ENCODE assay signal across 19 cellular contexts in genomic region chr13:110467516-110467915, GRCh38.
"Had no signal": no experiment of that assay in that cellular context is flagged by ENCODE, and none has a peak within 500 bp of the region (broad histone marks: within the 10 kb centered on the region; RNA-seq: fewer than 3 reads in every experiment).

No MANE protein-coding gene starts in this region.

- H3K27me3 ChIP-seq: right atrium auricular region, testis, tibial artery had no signal

- H3K27ac ChIP-seq: neutrophil, prostate gland, right atrium auricular region, testis, tibial artery had no signal

- ATAC-seq: effector memory CD8-positive, alpha-beta T cell; left lobe of liver; naive thymus-derived CD8-positive, alpha-beta T cell; sciatic nerve; stimulated activated effector memory CD8-positive, alpha-beta T cell treated with anti-CD3 and anti-CD28 coated beads, Interleukin-12 subunit alpha, Interleukin-12 subunit beta, amount 100 ng/mL, for 72 hours; stimulated activated naive CD8-positive, alpha-beta T cell treated with anti-CD3 and anti-CD28 coated beads, Interleukin-15, Interleukin-2, amounts not matched to agents 100 U/mL and 50 U/mL, for 24 hours had no signal

- H3K27me3 Mint-ChIP-seq: type B pancreatic cell had no signal

- H3K4me1 ChIP-seq: prostate gland, testis, tibial artery had no signal

- H3K9me3 Mint-ChIP-seq: effector memory CD8-positive, alpha-beta T cell; naive thymus-derived CD8-positive, alpha-beta T cell; nephron progenitor cell; stimulated activated effector memory CD8-positive, alpha-beta T cell treated with anti-CD3 and anti-CD28 coated beads, Interleukin-12 subunit alpha, Interleukin-12 subunit beta, amount 100 ng/mL, for 72 hours; type B pancreatic cell had no signal

- H3K36me3 ChIP-seq: neutrophil had no signal

- H3K36me3 Mint-ChIP-seq: naive thymus-derived CD8-positive, alpha-beta T cell; stimulated activated effector memory CD8-positive, alpha-beta T cell treated with anti-CD3 and anti-CD28 coated beads, Interleukin-12 subunit alpha, Interleukin-12 subunit beta, amount 100 ng/mL, for 72 hours had no signal

- H3K27ac Mint-ChIP-seq: naive thymus-derived CD8-positive, alpha-beta T cell; nephron progenitor cell; stimulated activated effector memory CD8-positive, alpha-beta T cell treated with anti-CD3 and anti-CD28 coated beads, Interleukin-12 subunit alpha, Interleukin-12 subunit beta, amount 100 ng/mL, for 72 hours; type B pancreatic cell had no signal

- H3K4me3 Mint-ChIP-seq: effector memory CD8-positive, alpha-beta T cell; naive thymus-derived CD8-positive, alpha-beta T cell; nephron progenitor cell; stimulated activated effector memory CD8-positive, alpha-beta T cell treated with anti-CD3 and anti-CD28 coated beads, Interleukin-12 subunit alpha, Interleukin-12 subunit beta, amount 100 ng/mL, for 72 hours; type B pancreatic cell had no signal

- H3K4me3 ChIP-seq: prostate gland, right atrium auricular region, testis, tibial artery had no signal

- H3K9me3 ChIP-seq: neutrophil, prostate gland, right atrium auricular region, testis, tibial artery had no signal

- DNase-seq: cortex of kidney; effector memory CD8-positive, alpha-beta T cell; mesendoderm; midbrain; naive thymus-derived CD8-positive, alpha-beta T cell; nephron progenitor cell; stimulated activated CD4-positive, alpha-beta T cell treated with anti-CD3 and anti-CD28 coated beads, Interleukin-2, amount 100 ng/mL, for 24 hours; stimulated activated CD4-positive, alpha-beta T cell treated with anti-CD3 and anti-CD28 coated beads, Interleukin-4, amount 100 ng/mL, for 24 hours; stimulated activated naive CD8-positive, alpha-beta T cell treated with anti-CD3 and anti-CD28 coated beads, Interleukin-15, Interleukin-2, amounts not matched to agents 100 U/mL and 50 U/mL, for 24 hours; substantia nigra; testis; tibial artery had no signal
